In the genomic region with DNA sequence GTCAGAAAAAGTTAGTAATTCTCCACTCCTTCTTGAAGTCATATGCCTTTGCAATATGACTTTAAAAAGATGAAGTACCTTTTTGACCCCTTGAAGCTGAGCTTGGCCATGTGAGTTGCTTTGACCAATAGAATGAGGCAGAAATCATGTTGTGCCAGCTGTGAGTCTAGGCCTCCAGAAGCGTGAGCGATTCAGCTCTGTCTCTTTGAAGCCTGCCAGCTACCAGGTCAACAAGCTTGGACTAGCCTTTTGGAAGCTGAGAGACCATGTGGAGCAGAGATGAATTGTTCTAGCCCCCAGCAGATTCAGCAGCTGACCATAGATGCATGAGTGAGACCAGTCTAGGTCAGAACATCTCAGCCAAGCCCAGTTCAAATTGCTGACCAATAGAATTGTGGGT, we compare ENCODE assay signal across 32 cellular contexts.
"Had no signal": no experiment of that assay in that cellular context is flagged by ENCODE, and none has a peak within 500 bp of the region (broad histone marks: within the 10 kb centered on the region; RNA-seq: fewer than 3 reads in every experiment).

No MANE protein-coding gene starts in this region.

- H3K27ac ChIP-seq: cardiac muscle cell, heart right ventricle, left lung, neutrophil, prostate gland, skin epidermis, thyroid gland, upper lobe of left lung, VCaP had no signal

- H3K9me3 ChIP-seq: heart right ventricle, left lung, neutrophil, prostate gland, thyroid gland, upper lobe of left lung had no signal

- H3K27me3 ChIP-seq: cardiac muscle cell, heart right ventricle, left lung, neutrophil, thyroid gland, upper lobe of left lung had no signal

- DNase-seq: activated CD4-positive, alpha-beta T cell treated with anti-CD3 and anti-CD28 coated beads for 4 hours; activated CD4-positive, alpha-beta T cell treated with anti-CD3 and anti-CD28 coated beads, Interleukin-2, amount 50 U/mL, for 4 hours; activated naive CD4-positive, alpha-beta T cell treated with Interleukin-2 at 50 U/mL for 16 hours; activated T-cell treated with anti-CD3 and anti-CD28 coated beads for 4 hours; activated T-cell treated with anti-CD3 and anti-CD28 coated beads, Interleukin-2, amount 50 U/mL, for 72 hours; anterior cingulate cortex; cortex of kidney; foreskin melanocyte; heart right ventricle; left lung; naive B cell; nephron progenitor cell; retina; stimulated activated CD4-positive, alpha-beta T cell treated with anti-CD3 and anti-CD28 coated beads, Interleukin-12 subunit alpha, Interleukin-12 subunit beta, amount 100 ng/mL, for 4 hours; stimulated activated CD4-positive, alpha-beta T cell treated with anti-CD3 and anti-CD28 coated beads, Interleukin-4, amount 100 ng/mL, for 1 hour; substantia nigra; T-helper 9 cell; thyroid gland; upper lobe of left lung had no signal

- FAIRE-seq: endothelial cell of umbilical vein, TTC549 had no signal

- H3K4me1 Mint-ChIP-seq: naive B cell had no signal

- H3K4me1 ChIP-seq: heart right ventricle, left lung, prostate gland, thyroid gland, upper lobe of left lung had no signal

- H3K4me3 ChIP-seq: cardiac muscle cell, heart right ventricle, left lung, lung, prostate gland, skin epidermis, thyroid gland, upper lobe of left lung had no signal

- H3K36me3 Mint-ChIP-seq: activated naive CD8-positive, alpha-beta T cell; naive B cell had no signal

- H3K27me3 Mint-ChIP-seq: activated naive CD8-positive, alpha-beta T cell had no signal

- H3K36me3 ChIP-seq: cardiac muscle cell, heart right ventricle, left lung, neutrophil, prostate gland, thyroid gland, upper lobe of left lung had no signal

- H3K9me3 Mint-ChIP-seq: activated T-cell treated with anti-CD3 and anti-CD28 coated beads, Interleukin-2, amount 50 U/mL, for 72 hours; naive B cell; nephron progenitor cell; stimulated activated naive CD8-positive, alpha-beta T cell treated with anti-CD3 and anti-CD28 coated beads, Interleukin-15, Interleukin-2, amounts not matched to agents 100 ng/mL and 50 ng/mL, for 24 hours; T-helper 1 cell treated with Interleukin-12 subunit alpha and Interleukin-12 subunit beta and Interleukin-4 antibody, amounts not matched to agents 30 μg/mL and 1 μg/mL, for 36 hours had no signal

- H3K4me3 Mint-ChIP-seq: activated naive CD8-positive, alpha-beta T cell; activated T-cell treated with anti-CD3 and anti-CD28 coated beads, Interleukin-2, amount 50 U/mL, for 72 hours; naive B cell; nephron progenitor cell; stimulated activated naive CD8-positive, alpha-beta T cell treated with anti-CD3 and anti-CD28 coated beads, Interleukin-15, Interleukin-2, amounts not matched to agents 100 ng/mL and 50 ng/mL, for 24 hours; T-helper 1 cell treated with Interleukin-12 subunit alpha and Interleukin-12 subunit beta and Interleukin-4 antibody, amounts not matched to agents 30 μg/mL and 1 μg/mL, for 36 hours had no signal

- ATAC-seq: activated T-cell treated with anti-CD3 and anti-CD28 coated beads, Interleukin-2, amount 50 U/mL, for 72 hours; esophagus mucosa; heart right ventricle; left lung; sciatic nerve had no signal

- H3K27ac Mint-ChIP-seq: activated naive CD8-positive, alpha-beta T cell; activated T-cell treated with anti-CD3 and anti-CD28 coated beads, Interleukin-2, amount 50 U/mL, for 72 hours; naive B cell; nephron progenitor cell; stimulated activated naive CD8-positive, alpha-beta T cell treated with anti-CD3 and anti-CD28 coated beads, Interleukin-15, Interleukin-2, amounts not matched to agents 100 ng/mL and 50 ng/mL, for 24 hours; T-helper 1 cell treated with Interleukin-12 subunit alpha and Interleukin-12 subunit beta and Interleukin-4 antibody, amounts not matched to agents 30 μg/mL and 1 μg/mL, for 36 hours had no signal
